28 cellular contexts compared by ENCODE assay signal in the genomic region with DNA sequence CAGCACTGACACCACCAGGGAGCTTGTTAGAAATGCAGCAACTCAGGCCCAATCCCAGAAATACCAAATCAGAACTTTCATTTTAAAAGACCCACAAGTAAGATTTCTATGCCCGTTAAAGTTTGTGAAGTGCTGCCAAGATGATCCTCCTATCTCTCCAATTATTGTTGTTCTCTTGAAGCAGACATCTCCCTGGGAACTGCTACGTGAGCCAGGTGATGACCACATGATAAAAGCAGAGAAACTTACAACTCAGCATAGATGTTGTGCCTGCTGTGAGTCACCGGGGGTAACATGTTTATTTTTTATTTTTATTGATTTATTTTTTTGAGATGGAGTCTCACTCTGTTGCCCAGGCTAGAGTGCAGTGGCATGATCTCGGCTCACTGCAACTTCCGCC. TPM values are rescaled to one million over a fixed set of nuclear protein-coding genes. Genes with fewer than 3 reads are reported as not detected.
"Had no signal": no experiment of that assay in that cellular context is flagged by ENCODE, and none has a peak within 500 bp of the region (broad histone marks: within the 10 kb centered on the region; RNA-seq: fewer than 3 reads in every experiment).

No MANE protein-coding gene starts in this region.

- DNase-seq: activated CD4-positive, alpha-beta memory T cell treated with anti-CD3 and anti-CD28 coated beads for 36 hours; activated CD4-positive, alpha-beta T cell treated with anti-CD3 and anti-CD28 coated beads for 36 hours; activated CD4-positive, alpha-beta T cell treated with anti-CD3 and anti-CD28 coated beads, Interleukin-2, amount 10 ng/mL, durations not matched to agents 24 days and 14 days; activated CD4-positive, CD25-positive, alpha-beta regulatory T cell; activated CD4-positive, CD25-positive, alpha-beta regulatory T cell treated with anti-CD3 and anti-CD28 coated beads, Interleukin-2, amount 50 U/mL, for 72 hours; activated CD8-positive, alpha-beta memory T cell treated with anti-CD3 and anti-CD28 coated beads, Interleukin-2, amount 10 ng/mL, durations not matched to agents 7 days and 5 days; activated CD8-positive, alpha-beta memory T cell treated with anti-CD3 and anti-CD28 coated beads, Interleukin-2, amount 50 U/mL, for 4 hours; activated CD8-positive, alpha-beta T cell treated with anti-CD3 and anti-CD28 coated beads, Interleukin-2, amount 10 ng/mL, durations not matched to agents 7 days and 5 days; activated effector memory CD4-positive, alpha-beta T cell treated with anti-CD3 and anti-CD28 coated beads, Interleukin-2, amount 50 U/mL, for 16 hours; activated naive CD4-positive, alpha-beta T cell treated with anti-CD3 and anti-CD28 coated beads for 36 hours; activated naive CD8-positive, alpha-beta T cell treated with anti-CD3 and anti-CD28 coated beads for 36 hours; activated naive CD8-positive, alpha-beta T cell treated with anti-CD3 and anti-CD28 coated beads, Interleukin-2, amount 50 U/mL, for 24 hours; activated T-cell treated with anti-CD3 and anti-CD28 coated beads, Interleukin-2, amount 50 U/mL, for 1 hour; activated T-cell treated with anti-CD3 and anti-CD28 coated beads, Interleukin-2, amount 50 U/mL, for 48 hours; central memory CD4-positive, alpha-beta T cell; cerebellar nuclear complex; colonic mucosa; effector CD8-positive, alpha-beta T cell; foreskin keratinocyte; heart right ventricle; T-helper 2 cell had no signal

- H3K4me3 ChIP-seq: ascending aorta, breast epithelium, cardiac muscle cell, colonic mucosa, gastroesophageal sphincter, heart right ventricle had no signal

- H3K4me1 ChIP-seq: ascending aorta, breast epithelium, colonic mucosa, foreskin keratinocyte, gastroesophageal sphincter, heart right ventricle had no signal

- H3K36me3 ChIP-seq: ascending aorta, breast epithelium, cardiac muscle cell, colonic mucosa, gastroesophageal sphincter, heart right ventricle had no signal

- H3K27ac ChIP-seq: ascending aorta, breast epithelium, cardiac muscle cell, colonic mucosa, epithelial cell of prostate, foreskin keratinocyte, gastroesophageal sphincter, heart right ventricle had no signal

- H3K9me3 ChIP-seq: ascending aorta, breast epithelium, colonic mucosa, gastroesophageal sphincter had no signal

- H3K27me3 ChIP-seq: ascending aorta, breast epithelium, cardiac muscle cell, colonic mucosa, foreskin keratinocyte, gastroesophageal sphincter had no signal

- FAIRE-seq: endometrium, endothelial cell of umbilical vein had no signal

RNA-seq across cellular contexts. Expression of gene GCNT4, which starts 34.4 kb away (rescaled TPM):
- total RNA-seq: endothelial cell of umbilical vein had no signal
- polyA plus RNA-seq: endothelial cell of umbilical vein had no signal
